ENCODE assay signal across 8 cellular contexts in genomic region chr1:154973344-154974085, GRCh38. TPM values are rescaled to one million over a fixed set of nuclear protein-coding genes. Genes with fewer than 3 reads are reported as not detected.
DNase-seq lines count a peak whose midpoint lies in the region; ATAC-seq and TF ChIP-seq lines count a peak whose summit lies in the region.

No MANE protein-coding gene starts in this region.

- H2AFZ ChIP-seq in trophoblast cell (ENCODE audit: insufficient read depth, low read length, poor library complexity): no peak overlapping the region

- peak overlapping the region; percentile 91 for H3K9ac ChIP-seq in BLaER1
- H3K9ac ChIP-seq in trophoblast cell (ENCODE audit: low read length): peak overlapping the region; percentile 98

- H3K18ac ChIP-seq in trophoblast cell (ENCODE audit: low read length): peak overlapping the region; percentile 69

- peaks cover 27% of the 10 kb centered on the region for H3K36me3 ChIP-seq in BLaER1
- peaks cover 0 to 16% (median 5%) of the 10 kb centered on the region in 9 donors for H3K36me3 ChIP-seq in heart left ventricle
- H3K36me3 ChIP-seq in trophoblast cell (ENCODE audit: control insufficient read depth in 1 of 2, insufficient read depth in 2 of 2, low read length in 2 of 2): peaks cover 3 to 8% of the 10 kb centered on the region in 2 experiments
- peaks cover 0 to 13% (median 0%) of the 10 kb centered on the region in 3 donors for H3K36me3 ChIP-seq in tibial artery

- H3K79me2 ChIP-seq in trophoblast cell (ENCODE audit: control insufficient read depth, insufficient read depth, low read length, poor library complexity): peaks cover 31% of the 10 kb centered on the region

- DNase-seq in NCI-H1436 treated with DMSO at 0.1 percent for 48 hours (lab: John Stamatoyannopoulos, UW) (peak; percentile 70), SW 1271 (lab: John Stamatoyannopoulos, UW) (peak; percentile 95 to 97), heart left ventricle (peak; percentile 95 to 97 (median 96)), trophoblast cell (peak; percentile 100), tibial artery (peak; percentile 97 to 98)

- no peak overlapping the region for H2AK5ac ChIP-seq in trophoblast cell (ENCODE audit: low read length)

- H3K79me1 ChIP-seq in trophoblast cell (ENCODE audit: low read length): peaks cover 36% of the 10 kb centered on the region

- no peak overlapping the region for H3K23ac ChIP-seq in trophoblast cell (ENCODE audit: low read length)

- TF ChIP-seq POLR2A in heart left ventricle (IDR thresholded peaks at IDR 0.05): peak in 1 of 2 donors; percentile 52

- ATAC-seq in GM21825 (IDR thresholded peaks at IDR 0.05; ENCODE audit: unreplicated experiment) (peak; percentile 22), heart left ventricle (peak; percentile 34 to 58 (median 49))

- H2BK120ac ChIP-seq in trophoblast cell (ENCODE audit: insufficient read depth, low read length, poor library complexity): peak overlapping the region; percentile 97

- peaks cover 65% of the 10 kb centered on the region for H4K20me1 ChIP-seq in BLaER1

- TF ChIP-seq CTCF in heart left ventricle (IDR thresholded peaks at IDR 0.05): peak in 6 of 12 donors; percentile 11 to 51 (median 28)
- peak in 1 of 2 experiments; percentile 10 for TF ChIP-seq CTCF in tibial artery (IDR thresholded peaks at IDR 0.05)

- intact Hi-C loops in heart left ventricle (cut with DNase I) (loop anchor here in 4 of 10 donors (1.0 to 5.0 kb wide), 6 partner anchors 10 to 79 kb away; partner anchors contain the start of genes ZBTB7B (in 2 of the 4), ADAM15 (in 1 of the 4), FLAD1 (in 1 of the 4) and PMVK (in 1 of the 4)), tibial artery (cut with DNase I; ENCODE audit: low total_unique reads) (loop anchor here (1.0 to 2.0 kb wide), 2 partner anchors 28 to 37 kb away; partner anchors contain the start of gene PMVK)

- H2BK12ac ChIP-seq in trophoblast cell (ENCODE audit: low read length): no peak overlapping the region

- H4K8ac ChIP-seq in trophoblast cell (ENCODE audit: low read depth, low read length): peak overlapping the region; percentile 97

- H3K14ac ChIP-seq in trophoblast cell (ENCODE audit: low read length): peak overlapping the region; percentile 97

- H3K4me3 ChIP-seq in BLaER1 (peak overlapping the region; percentile 78), heart left ventricle (peak overlapping the region; percentile 51 to 84 (median 74)), trophoblast cell (ENCODE audit: low read depth, low read length) (peak overlapping the region; percentile 76), tibial artery (peak overlapping the region; percentile 68 to 76)

- H3K27me3 ChIP-seq in BLaER1 (no peaks in the 10 kb centered on the region), heart left ventricle (no peaks in the 10 kb centered on the region), trophoblast cell (ENCODE audit: insufficient read depth, low read length) (no peaks in the 10 kb centered on the region), tibial artery (no peaks in the 10 kb centered on the region)

- H3K27ac ChIP-seq in BLaER1 (peak overlapping the region; percentile 94), adipose tissue (ENCODE audit: low read depth, low read length) (peak overlapping the region; percentile 80), heart left ventricle (peak overlapping the region; percentile 92 to 99 (median 99)), trophoblast cell (ENCODE audit: low read depth, low read length) (peak overlapping the region; percentile 100), tibial artery (peak overlapping the region; percentile 95 to 97)

- H3K4me1 ChIP-seq in BLaER1 (peaks cover 76% of the 10 kb centered on the region), heart left ventricle (peaks cover 22 to 66% (median 51%) of the 10 kb centered on the region in 12 donors), trophoblast cell (ENCODE audit: control insufficient read depth in 1 of 2, insufficient read depth in 2 of 2, low read length in 2 of 2) (peaks cover 29 to 36% of the 10 kb centered on the region in 2 experiments), tibial artery (peaks cover 0 to 61% (median 53%) of the 10 kb centered on the region in 4 donors)

- peak overlapping the region; percentile 98 for H4K91ac ChIP-seq in trophoblast cell (ENCODE audit: low read depth, low read length)

- peak overlapping the region; percentile 99 for H2BK5ac ChIP-seq in trophoblast cell (ENCODE audit: low read depth, low read length, poor library complexity)

- 3 to 6% (median 4%) methylated on average over 33 to 35 of the region's 35 CpGs for WGBS in adipose tissue, 3 donors
- 3 to 7% (median 4%) methylated on average over 35 of the region's 35 CpGs for WGBS in heart left ventricle, 4 donors
- WGBS in trophoblast cell (ENCODE audit: extremely low coverage, insufficient coverage, insufficient read length): no CpG with 5 or more reads among the region's 35 CpGs

- no peak overlapping the region for H3K4ac ChIP-seq in trophoblast cell (ENCODE audit: low read depth, low read length)

- H3K4me2 ChIP-seq in BLaER1: peak overlapping the region; percentile 97
- peak overlapping the region; percentile 71 for H3K4me2 ChIP-seq in trophoblast cell (ENCODE audit: low read length)

- peak overlapping the region; percentile 82 for H4K12ac ChIP-seq in trophoblast cell (ENCODE audit: low read depth, low read length)

- H3K9me3 ChIP-seq in BLaER1 (no peaks in the 10 kb centered on the region), heart left ventricle (no peaks in the 10 kb centered on the region), trophoblast cell (ENCODE audit: insufficient read depth, low read depth, low read length) (no peaks in the 10 kb centered on the region), tibial artery (no peaks in the 10 kb centered on the region)

RNA-seq across cellular contexts. Expression of gene CKS1B, which starts 1.0 kb away (rescaled TPM):
- polyA plus RNA-seq in adipose tissue (10 to 100 TPM; 23.6 to 88.9 (median 76.3) TPM), heart left ventricle (10 to 100 TPM in 1 of 2 donors, 1 to 10 TPM in 1; 6.8 to 48.9 TPM)
- 10 to 100 TPM; 11.0 to 30.0 (median 16.7) TPM for total RNA-seq in heart left ventricle
- polyA plus RNA-seq in trophoblast cell (2013): 329 and 347 TPM in 2 replicates

RNA-seq across cellular contexts. Expression of gene SHC1, which starts 3.0 kb away (rescaled TPM):
- polyA plus RNA-seq in adipose tissue: 100 to 1,000 TPM in 2 of 3 donors, 10 to 100 TPM in 1; 49.1 to 197 (median 110) TPM
- 100 to 1,000 TPM in 1 of 9 donors, 10 to 100 TPM in 8; 38.8 to 115 (median 62.4) TPM for total RNA-seq in heart left ventricle
- polyA plus RNA-seq in heart left ventricle: 10 to 100 TPM; 23.6 to 93.7 TPM
- 145 and 150 TPM in 2 replicates for polyA plus RNA-seq in trophoblast cell (2013)

RNA-seq across cellular contexts. Expression of gene FLAD1, which starts 9.6 kb away (rescaled TPM):
- 10 to 100 TPM; 15.3 to 37.9 (median 21.7) TPM for polyA plus RNA-seq in adipose tissue
- total RNA-seq in heart left ventricle: 10 to 100 TPM; 19.4 to 35.0 (median 27.4) TPM
- polyA plus RNA-seq in heart left ventricle: 10 to 100 TPM; 22.3 to 50.7 TPM
- polyA plus RNA-seq in trophoblast cell (2013): 27.3 and 32.2 TPM in 2 replicates

RNA-seq across cellular contexts. Expression of gene PYGO2, which starts 11.9 kb away (rescaled TPM):
- 10 to 100 TPM in 2 of 3 donors, 1 to 10 TPM in 1; 9.1 to 13.9 (median 13.4) TPM for polyA plus RNA-seq in adipose tissue
- total RNA-seq in heart left ventricle: 10 to 100 TPM; 10.7 to 19.2 (median 16.3) TPM
- polyA plus RNA-seq in heart left ventricle: 10 to 100 TPM in 1 of 2 donors, 1 to 10 TPM in 1; 9.7 to 18.0 TPM
- 24.3 and 25.1 TPM in 2 replicates for polyA plus RNA-seq in trophoblast cell (2013)

RNA-seq across cellular contexts. Expression of gene PBXIP1, which starts 17.6 kb away (rescaled TPM):
- polyA plus RNA-seq in adipose tissue (10 to 100 TPM; 35.1 to 53.5 (median 38.6) TPM), heart left ventricle (10 to 100 TPM; 36.9 to 38.2 TPM)
- 10 to 100 TPM; 38.2 to 70.4 (median 51.7) TPM for total RNA-seq in heart left ventricle
- polyA plus RNA-seq in trophoblast cell (2013): 24.7 and 25.5 TPM in 2 replicates

Comparison
In these comparisons a context has a peak if more than half of its experiments do, and no peak if none do; other contexts are left out.
1. Peak in every context shown above with its lines: DNase-seq, ATAC-seq, H3K4me3 ChIP-seq and H3K27ac ChIP-seq.